Comparison of ENCODE assay signal across 1 cellular context in the genomic region with DNA sequence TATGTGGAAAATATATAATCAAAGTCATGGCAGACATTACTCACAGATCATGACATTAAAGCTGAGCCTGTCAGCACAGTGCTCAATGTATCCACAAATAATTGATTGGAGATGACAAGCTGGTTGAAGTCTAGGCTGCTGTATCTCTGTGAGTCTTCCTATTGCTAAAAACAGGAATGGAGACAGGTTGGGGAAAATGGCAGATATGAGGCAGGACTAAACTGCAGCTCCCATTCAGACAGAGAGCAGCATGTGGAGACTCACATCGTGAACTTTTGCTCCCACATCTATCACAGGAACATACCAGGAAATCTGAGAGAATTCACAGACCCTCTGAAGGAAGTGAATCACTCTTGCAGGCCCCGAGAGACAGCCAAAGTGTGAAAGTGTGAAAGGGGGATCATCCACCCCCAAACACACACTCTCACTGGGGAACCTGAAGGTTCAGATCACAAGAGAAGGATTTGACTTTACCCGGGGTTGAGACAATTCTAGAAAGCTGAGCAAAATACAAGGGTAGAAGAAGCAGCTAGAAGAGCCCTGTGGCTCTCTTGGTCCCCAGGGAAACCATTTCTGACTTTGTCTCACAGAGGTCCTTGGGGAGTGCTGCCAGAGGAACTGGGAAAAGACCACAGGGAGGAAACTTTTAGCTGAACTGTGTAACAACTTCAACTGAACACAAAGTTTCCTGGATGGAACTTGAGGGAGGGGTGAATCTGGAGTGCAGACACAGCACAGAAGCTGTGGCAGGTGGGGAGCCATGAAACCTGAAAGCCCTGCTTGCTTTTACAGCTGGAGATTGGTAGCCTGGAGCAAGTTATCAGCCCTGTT.
TF ChIP-seq lines count a peak whose summit lies in the region.

No MANE protein-coding gene starts in this region.

TF ChIP-seq in H1, 55 proteins besides CTCF, POLR2A, EP300 and RAD21 (continued from another document):
- TF ChIP-seq CHD7 (IDR thresholded peaks at IDR 0.05; ENCODE audit: insufficient replicate concordance, low read length): no peak
- TF ChIP-seq, protein P1, sequence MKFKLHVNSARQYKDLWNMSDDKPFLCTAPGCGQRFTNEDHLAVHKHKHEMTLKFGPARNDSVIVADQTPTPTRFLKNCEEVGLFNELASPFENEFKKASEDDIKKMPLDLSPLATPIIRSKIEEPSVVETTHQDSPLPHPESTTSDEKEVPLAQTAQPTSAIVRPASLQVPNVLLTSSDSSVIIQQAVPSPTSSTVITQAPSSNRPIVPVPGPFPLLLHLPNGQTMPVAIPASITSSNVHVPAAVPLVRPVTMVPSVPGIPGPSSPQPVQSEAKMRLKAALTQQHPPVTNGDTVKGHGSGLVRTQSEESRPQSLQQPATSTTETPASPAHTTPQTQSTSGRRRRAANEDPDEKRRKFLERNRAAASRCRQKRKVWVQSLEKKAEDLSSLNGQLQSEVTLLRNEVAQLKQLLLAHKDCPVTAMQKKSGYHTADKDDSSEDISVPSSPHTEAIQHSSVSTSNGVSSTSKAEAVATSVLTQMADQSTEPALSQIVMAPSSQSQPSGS (IDR thresholded peaks at IDR 0.05; ENCODE audit: low read length): no peak
- no peak for TF ChIP-seq CEBPB (IDR thresholded peaks at IDR 0.05; ENCODE audit: low read depth, low read length)
- no peak for TF ChIP-seq BRCA1 (IDR thresholded peaks at IDR 0.05; ENCODE audit: low read depth, low read length)
- no peak for TF ChIP-seq SP1 (IDR thresholded peaks at IDR 0.05; ENCODE audit: low read depth, low read length)
- TF ChIP-seq KDM5A (IDR thresholded peaks at IDR 0.05; ENCODE audit: low read length): no peak
